11 cellular contexts compared by ENCODE assay signal in genomic region chr6:1482381-1483166, GRCh38.
A peak's percentile ranks its signal among the peaks of the same experiment; 100 is the strongest.
DNase-seq lines count a peak whose midpoint lies in the region; ATAC-seq and TF ChIP-seq lines count a peak whose summit lies in the region.
"Had no signal": no experiment of that assay in that cellular context is flagged by ENCODE, and none has a peak within 500 bp of the region (broad histone marks: within the 10 kb centered on the region; RNA-seq: fewer than 3 reads in every experiment).

No MANE protein-coding gene starts in this region.

- TF ChIP-seq CTCF in GM12864 (IDR thresholded peaks at IDR 0.05; ENCODE audit: low read depth, low read length, missing control alignments) (no peak), activated B cell treated with CpG ODN at 0.5 μM for 24 hours (IDR thresholded peaks at IDR 0.05) (no peak), neural progenitor cell (IDR thresholded peaks at IDR 0.05) (no peak)

- H4K20me1 ChIP-seq in neural progenitor cell (ENCODE audit: low read depth) = no peaks in the 10 kb centered on the region

- peak; percentile 73 for DNase-seq in GM12864 (ENCODE audit: low read depth)
- DNase-seq in activated B cell treated with CpG ODN at 0.5 μM for 24 hours = no peak
- no peak for DNase-seq in effector CD8-positive, alpha-beta T cell (lab: John Stamatoyannopoulos, UW)
- no peak for DNase-seq in neural progenitor cell (ENCODE audit: low spot score)
- no peak for DNase-seq in amniotic stem cell (lab: John Stamatoyannopoulos, UW)
- DNase-seq in stimulated activated CD4-positive, alpha-beta T cell treated with anti-CD3 and anti-CD28 coated beads, Interleukin-2, amount 100 ng/mL, for 24 hours = no peak
- DNase-seq: activated CD4-positive, alpha-beta memory T cell treated with anti-CD3 and anti-CD28 coated beads for 36 hours; midbrain; OCI-M1 had no signal

- no peak overlapping the region for H3K9ac ChIP-seq in neural progenitor cell

- no peaks in the 10 kb centered on the region for H3K36me3 Mint-ChIP-seq in activated B cell treated with CpG ODN at 0.5 μM for 24 hours (ENCODE audit: low read depth)
- no peaks in the 10 kb centered on the region for H3K36me3 Mint-ChIP-seq in neural progenitor cell
- H3K36me3 Mint-ChIP-seq: activated CD4-positive, alpha-beta memory T cell treated with anti-CD3 and anti-CD28 coated beads for 36 hours had no signal

- H3F3A ChIP-seq in neural progenitor cell (ENCODE audit: low read depth) = no peaks in the 10 kb centered on the region

- no peaks in the 10 kb centered on the region for H3K9me3 ChIP-seq in neural progenitor cell (ENCODE audit: low read depth)

- H3K79me2 ChIP-seq in neural progenitor cell (ENCODE audit: low read depth) = no peaks in the 10 kb centered on the region

- POLR2A ChIA-PET in activated B cell treated with CpG ODN at 0.5 μM for 24 hours (lab: Charles Lee) = no interaction called here

- H3K27me3 Mint-ChIP-seq in activated B cell treated with CpG ODN at 0.5 μM for 24 hours = no peaks in the 10 kb centered on the region
- H3K27me3 Mint-ChIP-seq in neural progenitor cell (ENCODE audit: insufficient read depth, low read depth) = peaks cover 17% of the 10 kb centered on the region

- H3K4me1 ChIP-seq in neural progenitor cell = no peaks in the 10 kb centered on the region

- H2AFZ ChIP-seq in neural progenitor cell (replicated peaks) = no peak overlapping the region

- CTCF ChIA-PET in activated B cell treated with CpG ODN at 0.5 μM for 24 hours (lab: Charles Lee) = no interaction called here

- intact Hi-C loops in activated B cell treated with CpG ODN at 0.5 μM for 24 hours (cut with micrococcal nuclease) = no loop called here

- H3K27ac Mint-ChIP-seq in activated B cell treated with CpG ODN at 0.5 μM for 24 hours (no peak overlapping the region), neural progenitor cell (no peak overlapping the region)
- H3K27ac Mint-ChIP-seq: activated CD4-positive, alpha-beta memory T cell treated with anti-CD3 and anti-CD28 coated beads for 36 hours had no signal

- no peak overlapping the region for H3K4me2 ChIP-seq in neural progenitor cell

- H3K4me1 Mint-ChIP-seq in activated B cell treated with CpG ODN at 0.5 μM for 24 hours = peaks cover 14% of the 10 kb centered on the region
- peaks cover 27% of the 10 kb centered on the region for H3K4me1 Mint-ChIP-seq in neural progenitor cell

- no peaks in the 10 kb centered on the region for H3K36me3 ChIP-seq in neural progenitor cell

- H3K4me3 ChIP-seq in GM12864 (ENCODE audit: low read depth, low read length) (no peak overlapping the region), neural progenitor cell (no peak overlapping the region)

- H3K4me3 Mint-ChIP-seq in activated B cell treated with CpG ODN at 0.5 μM for 24 hours = no peak overlapping the region
- H3K4me3 Mint-ChIP-seq in neural progenitor cell = no peak overlapping the region
- H3K4me3 Mint-ChIP-seq: activated CD4-positive, alpha-beta memory T cell treated with anti-CD3 and anti-CD28 coated beads for 36 hours had no signal

- H3K9me3 Mint-ChIP-seq in activated B cell treated with CpG ODN at 0.5 μM for 24 hours = no peaks in the 10 kb centered on the region
- H3K9me3 Mint-ChIP-seq in neural progenitor cell = no peaks in the 10 kb centered on the region
- H3K9me3 Mint-ChIP-seq: activated CD4-positive, alpha-beta memory T cell treated with anti-CD3 and anti-CD28 coated beads for 36 hours had no signal

- H3K27me3 ChIP-seq in neural progenitor cell = no peaks in the 10 kb centered on the region

- ATAC-seq in GM21423 (IDR thresholded peaks at IDR 0.05; ENCODE audit: unreplicated experiment) = peak; percentile 45
- ATAC-seq in HG03159 (IDR thresholded peaks at IDR 0.05; ENCODE audit: unreplicated experiment) = peak; percentile 76
- peak; percentile 28 for ATAC-seq in activated B cell treated with CpG ODN at 0.5 μM for 24 hours (ENCODE audit: low read depth)

- no peak overlapping the region for H3K27ac ChIP-seq in neural progenitor cell
